ENCODE assay signal across 25 cellular contexts in genomic region chr14:70084226-70084625, GRCh38.
A peak's percentile ranks its signal among the peaks of the same experiment; 100 is the strongest.
DNase-seq lines count a peak whose midpoint lies in the region; ATAC-seq and TF ChIP-seq lines count a peak whose summit lies in the region.
"Had no signal": no experiment of that assay in that cellular context is flagged by ENCODE, and none has a peak within 500 bp of the region (broad histone marks: within the 10 kb centered on the region; RNA-seq: fewer than 3 reads in every experiment).

No MANE protein-coding gene starts in this region.

- no peak overlapping the region for H2AFZ ChIP-seq in parathyroid adenoma
- H2AFZ ChIP-seq: GM23248 had no signal

- 75% methylated on average over 2 of the region's 2 CpGs; no CpG with 5 or more reads in 1 of the 2 experiments for WGBS in endodermal cell (ENCODE audit: insufficient coverage in 1 of 2, insufficient read length in 1 of 2), 2 experiments

- H3K4me2 ChIP-seq in parathyroid adenoma (ENCODE audit: low read length): peak overlapping the region; percentile 29
- H3K4me2 ChIP-seq: A549; BLaER1 treated with 17β-estradiol and CSF1 and Interleukin-3, amounts not matched to agents 10 nM and 100 nM had no signal

- H3K9me3 ChIP-seq in endodermal cell (ENCODE audit: control insufficient read depth, low read length) (no peaks in the 10 kb centered on the region), parathyroid adenoma (ENCODE audit: control insufficient read depth, low read length) (no peaks in the 10 kb centered on the region)
- H3K9me3 ChIP-seq: A549; BE2C; BLaER1 treated with 17β-estradiol and CSF1 and Interleukin-3, amounts not matched to agents 10 nM and 100 nM had no signal

- no peak overlapping the region for H3K4me3 Mint-ChIP-seq in endodermal cell
- H3K4me3 Mint-ChIP-seq: CD14-positive monocyte; CD4-positive, alpha-beta T cell; CD8-positive, alpha-beta memory T cell had no signal

- H3K27me3 ChIP-seq in endodermal cell (ENCODE audit: control insufficient read depth, insufficient read depth, low read length, poor library complexity, severe bottlenecking) (no peaks in the 10 kb centered on the region), parathyroid adenoma (ENCODE audit: control insufficient read depth, insufficient read depth, low read length) (no peaks in the 10 kb centered on the region)
- H3K27me3 ChIP-seq: BLaER1 treated with 17β-estradiol and CSF1 and Interleukin-3, amounts not matched to agents 10 nM and 100 nM had no signal

- H3K36me3 ChIP-seq in endodermal cell (ENCODE audit: control insufficient read depth, insufficient read depth, low read length): no peaks in the 10 kb centered on the region
- no peaks in the 10 kb centered on the region for H3K36me3 ChIP-seq in parathyroid adenoma (ENCODE audit: control insufficient read depth, insufficient read depth, low read length)
- H3K36me3 ChIP-seq: BE2C; BLaER1 treated with 17β-estradiol and CSF1 and Interleukin-3, amounts not matched to agents 10 nM and 100 nM had no signal

- H3K9ac ChIP-seq in endodermal cell (ENCODE audit: extremely low read depth, low read length, poor library complexity, severe bottlenecking): no peak overlapping the region
- no peak overlapping the region for H3K9ac ChIP-seq in parathyroid adenoma
- H3K9ac ChIP-seq: BLaER1 treated with 17β-estradiol and CSF1 and Interleukin-3, amounts not matched to agents 10 nM and 100 nM; GM23248 had no signal

- no peaks in the 10 kb centered on the region for H3K9me3 Mint-ChIP-seq in endodermal cell
- H3K9me3 Mint-ChIP-seq: CD4-positive, alpha-beta T cell; CD8-positive, alpha-beta memory T cell had no signal

- peaks cover 9% of the 10 kb centered on the region for H3K27me3 Mint-ChIP-seq in endodermal cell (ENCODE audit: insufficient read depth)

- peaks cover 11% of the 10 kb centered on the region for H3K4me1 Mint-ChIP-seq in endodermal cell
- H3K4me1 Mint-ChIP-seq: CD8-positive, alpha-beta memory T cell had no signal

- H3K27ac ChIP-seq in endodermal cell (ENCODE audit: low read depth, low read length) (no peak overlapping the region), parathyroid adenoma (no peak overlapping the region)
- H3K27ac ChIP-seq: 22Rv1; A549; BLaER1 treated with 17β-estradiol and CSF1 and Interleukin-3, amounts not matched to agents 10 nM and 100 nM; GM23248 had no signal

- no peak overlapping the region for H3K27ac Mint-ChIP-seq in endodermal cell
- H3K27ac Mint-ChIP-seq: CD14-positive monocyte; CD4-positive, alpha-beta T cell; CD8-positive, alpha-beta memory T cell had no signal

- H3K36me3 Mint-ChIP-seq in endodermal cell (ENCODE audit: low read depth): no peaks in the 10 kb centered on the region
- H3K36me3 Mint-ChIP-seq: CD14-positive monocyte; CD8-positive, alpha-beta memory T cell had no signal

- H3K4me3 ChIP-seq in endodermal cell (ENCODE audit: low read length) (no peak overlapping the region), parathyroid adenoma (ENCODE audit: low read depth, low read length) (no peak overlapping the region)
- H3K4me3 ChIP-seq: A549; BLaER1 treated with 17β-estradiol and CSF1 and Interleukin-3, amounts not matched to agents 10 nM and 100 nM; GM23248 had no signal

- H3K79me2 ChIP-seq in parathyroid adenoma: no peaks in the 10 kb centered on the region

- DNase-seq in CMK (ENCODE audit: low read depth) (peak; percentile 14), OCI-M1 (lab: John Stamatoyannopoulos, UW) (peak; percentile 1), endodermal cell (peak; percentile 6), A172 (ENCODE audit: low spot score) (no peak), NCI-H1930 (lab: John Stamatoyannopoulos, UW) (no peak), SK-N-DZ (ENCODE audit: low spot score) (no peak)
- DNase-seq: ACHN; AML-193; BE2C; Calu3; CD4-positive, alpha-beta T cell; CD8-positive, alpha-beta memory T cell; COR-L47; DMS53; DMS79 treated with DMSO at 0.1 percent for 48 hours; GF-D8; GM23248; H7; HCEC 1CT had no signal

- no peaks in the 10 kb centered on the region for H3K4me1 ChIP-seq in endodermal cell (ENCODE audit: control insufficient read depth, insufficient read depth, low read length)
- H3K4me1 ChIP-seq in parathyroid adenoma: peaks cover 43% of the 10 kb centered on the region
- H3K4me1 ChIP-seq: A549; BE2C; BLaER1 treated with 17β-estradiol and CSF1 and Interleukin-3, amounts not matched to agents 10 nM and 100 nM had no signal

- peak; percentile 41 for TF ChIP-seq CTCF in endodermal cell (conservative IDR thresholded peaks at IDR 0.05)
- no peak for TF ChIP-seq CTCF in parathyroid adenoma (IDR thresholded peaks at IDR 0.05)

- no peak for ATAC-seq in GM21717 (IDR thresholded peaks at IDR 0.05; ENCODE audit: unreplicated experiment)
- ATAC-seq: A549 had no signal

Comparison
In these comparisons a context has a peak if more than half of its experiments do, and no peak if none do; other contexts are left out.
1. DNase-seq: peak in CMK (single experiment), OCI-M1 (single experiment) and endodermal cell (single experiment); none in A172 (single experiment), NCI-H1930 (0 of 2) and SK-N-DZ (single experiment).